10 cellular contexts compared by ENCODE assay signal in genomic region chr17:8963665-8964258, GRCh38. TPM values are rescaled to one million over a fixed set of nuclear protein-coding genes. Genes with fewer than 3 reads are reported as not detected.
DNase-seq lines count a peak whose midpoint lies in the region; ATAC-seq, FAIRE-seq and TF ChIP-seq lines count a peak whose summit lies in the region.
"Had no signal": no experiment of that assay in that cellular context is flagged by ENCODE, and none has a peak within 500 bp of the region (broad histone marks: within the 10 kb centered on the region; RNA-seq: fewer than 3 reads in every experiment).

No MANE protein-coding gene starts in this region.

- peaks cover 66% of the 10 kb centered on the region for H3K4me1 Mint-ChIP-seq in activated CD4-positive, alpha-beta memory T cell treated with anti-CD3 and anti-CD28 coated beads for 36 hours (ENCODE audit: low read depth)

- peaks cover 18% of the 10 kb centered on the region for H3K9me3 Mint-ChIP-seq in activated CD4-positive, alpha-beta memory T cell treated with anti-CD3 and anti-CD28 coated beads for 36 hours

- WGBS in aorta, 2 donors = 81 to 87% methylated on average over 12 of the region's 12 CpGs

- no peaks in the 10 kb centered on the region for H3K9me3 ChIP-seq in mononuclear cell (ENCODE audit: low read depth, low read length)
- no peaks in the 10 kb centered on the region for H3K9me3 ChIP-seq in SJCRH30 (replicated peaks)
- no peaks in the 10 kb centered on the region for H3K9me3 ChIP-seq in aorta (ENCODE audit: control insufficient read depth, low read length)

- TF ChIP-seq POLR2A in GM12892 (IDR thresholded peaks at IDR 0.05; ENCODE audit: low read depth, low read length) = no peak

- H3K27ac ChIP-seq in SJCRH30 (no peak overlapping the region), aorta (ENCODE audit: low read depth in 1 of 2, low read length in 2 of 2) (no peak overlapping the region)

- H3K4me3 Mint-ChIP-seq in activated CD4-positive, alpha-beta memory T cell treated with anti-CD3 and anti-CD28 coated beads for 36 hours = peak overlapping the region; percentile 79

- peak overlapping the region; percentile 85 for H3K27ac Mint-ChIP-seq in activated CD4-positive, alpha-beta memory T cell treated with anti-CD3 and anti-CD28 coated beads for 36 hours

- H3K4me3 ChIP-seq in mononuclear cell (ENCODE audit: low read length) (peak overlapping the region; percentile 82), SJCRH30 (no peak overlapping the region), aorta (ENCODE audit: low read length in 2 of 2) (no peak overlapping the region)

- DNase-seq in CD1c-positive myeloid dendritic cell (ENCODE audit: extremely low spot score) = peak; percentile 35
- no peak for DNase-seq in GM12892 (ENCODE audit: insufficient read length)
- no peak for DNase-seq in activated CD4-positive, alpha-beta memory T cell treated with anti-CD3 and anti-CD28 coated beads for 36 hours
- no peak for DNase-seq in SJCRH30
- no peak for DNase-seq in DMS53 (lab: John Stamatoyannopoulos, UW)
- no peak for DNase-seq in cerebellar nuclear complex (lab: John Stamatoyannopoulos, UW)
- DNase-seq in aorta = no peak
- DNase-seq: MM.1S, NCI-H526 had no signal

- peak; percentile 90 for FAIRE-seq in GM12892 (lab: Jason Lieb, UNC)

- H3K4me1 ChIP-seq in mononuclear cell (ENCODE audit: insufficient read depth, low read length) (peaks cover 75% of the 10 kb centered on the region), SJCRH30 (no peaks in the 10 kb centered on the region), aorta (ENCODE audit: control insufficient read depth in 1 of 2, insufficient read depth in 2 of 2, low read length in 2 of 2) (no peaks in the 10 kb centered on the region)

- H3K27me3 ChIP-seq in mononuclear cell (ENCODE audit: insufficient read depth, low read length) (no peaks in the 10 kb centered on the region), SJCRH30 (no peaks in the 10 kb centered on the region), aorta (ENCODE audit: control insufficient read depth in 1 of 2, insufficient read depth in 2 of 2, low read length in 1 of 2) (no peaks in the 10 kb centered on the region)

- CTCF ChIA-PET in activated CD4-positive, alpha-beta memory T cell treated with anti-CD3 and anti-CD28 coated beads for 36 hours (lab: Charles Lee) = interaction anchor here (1.0 to 3.2 kb wide), 8 partner anchors 10 to 218 kb away, joined by 3 to 12 read pairs (median 4); no protein-coding TSS in a partner anchor

- H3K36me3 ChIP-seq in SJCRH30 = no peaks in the 10 kb centered on the region
- no peaks in the 10 kb centered on the region for H3K36me3 ChIP-seq in aorta (ENCODE audit: control insufficient read depth in 1 of 2, insufficient read depth in 2 of 2, low read length in 1 of 2)

- POLR2A ChIA-PET in activated CD4-positive, alpha-beta memory T cell treated with anti-CD3 and anti-CD28 coated beads for 36 hours (lab: Charles Lee) = interaction anchor here (0.8 to 2.8 kb wide), 7 partner anchors 8 to 42 kb away, joined by 3 to 14 read pairs (median 3); no protein-coding TSS in a partner anchor

- ATAC-seq in aorta (ENCODE audit: low FRiP score) = no peak

- peaks cover 14% of the 10 kb centered on the region for H3K36me3 Mint-ChIP-seq in activated CD4-positive, alpha-beta memory T cell treated with anti-CD3 and anti-CD28 coated beads for 36 hours

- no peaks in the 10 kb centered on the region for H3K27me3 Mint-ChIP-seq in activated CD4-positive, alpha-beta memory T cell treated with anti-CD3 and anti-CD28 coated beads for 36 hours

- intact Hi-C loops in activated CD4-positive, alpha-beta memory T cell treated with anti-CD3 and anti-CD28 coated beads for 36 hours (cut with micrococcal nuclease) = loop anchor here (2.0 kb wide), 1 partner anchor 65 kb away; no protein-coding TSS in a partner anchor
- intact Hi-C loops in aorta (cut with DNase I) = no loop called here

RNA-seq across cellular contexts. Expression of gene PIK3R5, which starts 1.7 kb away (rescaled TPM):
- polyA plus RNA-seq in GM12892 (2012; ENCODE audit: missing spikeins) = 45.2 TPM
- total RNA-seq in activated CD4-positive, alpha-beta memory T cell treated with anti-CD3 and anti-CD28 coated beads for 36 hours = 10 to 100 TPM; 20.7 to 22.4 TPM
- total RNA-seq in mononuclear cell (184 TPM), aorta (10 to 100 TPM; 18.4 to 18.5 TPM)
- not detected in 2 replicates for total RNA-seq in SJCRH30 (2014; rRNA removed; shearing (Covaris generic))
- 1 to 10 TPM; 1.4 to 8.4 TPM for polyA plus RNA-seq in aorta

RNA-seq across cellular contexts. Expression of gene NTN1, which starts 57.5 kb away (rescaled TPM):
- polyA plus RNA-seq in GM12892 (2012; ENCODE audit: missing spikeins) = 0.40 TPM
- under 1 TPM; 0.29 to 0.31 TPM for total RNA-seq in activated CD4-positive, alpha-beta memory T cell treated with anti-CD3 and anti-CD28 coated beads for 36 hours
- total RNA-seq in mononuclear cell (0.21 TPM), aorta (10 to 100 TPM; 56.5 to 90.4 TPM)
- 10.4 TPM in 2 replicates for total RNA-seq in SJCRH30 (2014; rRNA removed; shearing (Covaris generic))
- 10 to 100 TPM in 1 of 2 donors, 1 to 10 TPM in 1; 6.6 to 17.7 TPM for polyA plus RNA-seq in aorta

Comparison
In these comparisons a context has a peak if more than half of its experiments do, and no peak if none do; other contexts are left out.
1. RNA of gene PIK3R5, which starts 1.7 kb away (total RNA-seq): 184 TPM in mononuclear cell (single experiment), 20.7 to 22.4 TPM in activated CD4-positive, alpha-beta memory T cell treated with anti-CD3 and anti-CD28 coated beads for 36 hours and 18.4 to 18.5 TPM in aorta; not detected in SJCRH30; every median in the first group is over 10 times any median in the second.